ENCODE assay signal across 12 cellular contexts in the genomic region with DNA sequence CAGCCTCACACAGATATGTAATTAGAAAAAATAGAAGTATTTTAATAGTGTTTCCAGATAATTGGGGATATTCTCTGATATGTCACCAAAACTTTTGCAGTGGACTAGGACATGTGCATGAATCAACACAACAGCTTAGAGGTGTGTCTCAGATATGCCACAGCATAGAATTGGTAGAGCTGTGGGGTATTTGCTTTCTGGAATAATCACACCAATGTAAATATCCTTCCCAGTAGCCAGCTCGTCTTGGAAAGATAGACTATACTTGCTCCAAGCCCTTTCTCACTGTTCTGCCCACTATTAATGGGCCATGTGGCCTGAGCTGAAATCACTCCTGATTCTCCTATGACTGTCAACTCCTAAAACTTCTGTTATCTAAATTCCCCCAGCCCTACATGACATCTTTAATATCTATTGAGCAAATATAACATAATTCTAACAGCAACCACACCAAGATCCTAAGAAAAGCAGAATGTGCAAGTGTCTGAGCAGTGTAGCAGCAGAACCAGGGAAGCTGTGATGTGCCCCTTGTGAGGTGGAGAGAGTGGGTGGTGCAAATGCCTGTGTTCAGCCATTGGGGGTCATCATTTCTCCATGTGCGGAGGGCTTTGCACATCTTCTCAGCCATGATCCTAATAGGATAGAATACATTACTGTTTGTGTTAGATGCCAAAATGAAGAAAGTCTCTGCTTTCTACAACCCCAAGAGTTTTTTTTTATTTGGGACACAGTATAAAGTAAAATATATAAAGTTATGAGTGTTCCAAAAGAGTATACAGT.
A peak's percentile ranks its signal among the peaks of the same experiment; 100 is the strongest.
DNase-seq lines count a peak whose midpoint lies in the region; ATAC-seq and TF ChIP-seq lines count a peak whose summit lies in the region.
"Had no signal": no experiment of that assay in that cellular context is flagged by ENCODE, and none has a peak within 500 bp of the region (broad histone marks: within the 10 kb centered on the region; RNA-seq: fewer than 3 reads in every experiment).

No MANE protein-coding gene starts in this region.

- TF ChIP-seq CTCF in DND-41 (IDR thresholded peaks at IDR 0.05; ENCODE audit: borderline replicate concordance, extremely low read depth, low read length, poor library complexity, severe bottlenecking) (peak; percentile 17), WERI-Rb-1 (IDR thresholded peaks at IDR 0.05; ENCODE audit: low read depth, low read length) (peak; percentile 48)

- H3K9ac ChIP-seq in DND-41 (ENCODE audit: low read depth, low read length), result no peak overlapping the region

- peaks cover 40% of the 10 kb centered on the region for H3K79me2 ChIP-seq in DND-41 (ENCODE audit: insufficient read depth, low read length)

- H3K4me2 ChIP-seq in DND-41 (ENCODE audit: insufficient read depth, low read length), result no peak overlapping the region

- no peaks in the 10 kb centered on the region for H3K4me1 ChIP-seq in DND-41 (ENCODE audit: insufficient read depth, low read length)
- H3K4me1 ChIP-seq: gastrocnemius medialis had no signal

- H3K27ac ChIP-seq in DND-41 (ENCODE audit: low read length) (no peak overlapping the region), WERI-Rb-1 (no peak overlapping the region)
- H3K27ac ChIP-seq: gastrocnemius medialis had no signal

- no peak overlapping the region for H2AFZ ChIP-seq in DND-41 (ENCODE audit: low read depth, low read length)

- H3K27me3 ChIP-seq in DND-41 (ENCODE audit: insufficient read depth, low read length, poor library complexity) (no peaks in the 10 kb centered on the region), WERI-Rb-1 (ENCODE audit: insufficient read depth, low read depth, severe bottlenecking) (no peaks in the 10 kb centered on the region)
- H3K27me3 ChIP-seq: gastrocnemius medialis had no signal

- H3K36me3 ChIP-seq in DND-41 (ENCODE audit: insufficient read depth, low read length), result peaks cover 81% of the 10 kb centered on the region
- H3K36me3 ChIP-seq in WERI-Rb-1, result peaks cover 55% of the 10 kb centered on the region
- H3K36me3 ChIP-seq: gastrocnemius medialis had no signal

- 0 out of 2 replicates have a peak, but pooled peaks cover 8% of the 10 kb centered on the region for H4K20me1 ChIP-seq in DND-41 (ENCODE audit: insufficient read depth, low read length)

- no peak for ATAC-seq in DND-41 (ENCODE audit: insufficient read depth, low read depth)
- ATAC-seq in HG02870 (IDR thresholded peaks at IDR 0.05; ENCODE audit: unreplicated experiment), result no peak
- ATAC-seq: activated T-helper 17 cell treated with anti-CD3 and anti-CD28 coated beads, Interleukin-2, amount 50 U/mL, for 72 hours; gastrocnemius medialis had no signal

- DNase-seq in DND-41 (no peak), KBM-7 (peak; percentile 26), WERI-Rb-1 (peak; percentile 34), iPS-NIHi7 (ENCODE audit: extremely low spot score) (peak; percentile 26), DMS114 treated with DMSO at 0.1 percent for 48 hours (lab: John Stamatoyannopoulos, UW; ENCODE audit: unreplicated experiment) (no peak), amniotic stem cell (lab: John Stamatoyannopoulos, UW) (no peak)
- no peak for DNase-seq in activated naive CD4-positive, alpha-beta T cell (lab: John Stamatoyannopoulos, UW)
- DNase-seq: activated CD4-positive, alpha-beta T cell treated with anti-CD3 and anti-CD28 coated beads, Interleukin-2, amount 50 U/mL, for 48 hours; gastrocnemius medialis; NCI-H2081 treated with DMSO at 0.1 percent for 48 hours had no signal

- H3K9me3 ChIP-seq in DND-41 (ENCODE audit: insufficient read depth, low read length, severe bottlenecking) (no peaks in the 10 kb centered on the region), WERI-Rb-1 (ENCODE audit: severe bottlenecking) (no peaks in the 10 kb centered on the region)
- H3K9me3 ChIP-seq: gastrocnemius medialis had no signal

- no peak overlapping the region for H3K4me3 ChIP-seq in DND-41 (ENCODE audit: low read depth in 1 of 2, low read length in 2 of 2)
- no peak overlapping the region for H3K4me3 ChIP-seq in WERI-Rb-1 (ENCODE audit: low read depth, low read length)
- H3K4me3 ChIP-seq: gastrocnemius medialis had no signal

- in situ Hi-C loops in KBM-7 (cut with MboI; ENCODE audit: low pct_unique_long_range_greater_than_20kb, low sequenced_read_pairs), result loop anchor here (25.0 kb wide), 1 partner anchor 100 kb away; no protein-coding TSS in a partner anchor

Comparison
In these comparisons a context has a peak if more than half of its experiments do, and no peak if none do; other contexts are left out.
1. DNase-seq: peak in KBM-7 (single experiment), WERI-Rb-1 (single experiment) and iPS-NIHi7 (single experiment); none in DND-41 (single experiment), activated naive CD4-positive, alpha-beta T cell (0 of 4), DMS114 treated with DMSO at 0.1 percent for 48 hours (single experiment) and amniotic stem cell (single experiment).